Comparison of ENCODE assay signal across 23 cellular contexts in the genomic region with DNA sequence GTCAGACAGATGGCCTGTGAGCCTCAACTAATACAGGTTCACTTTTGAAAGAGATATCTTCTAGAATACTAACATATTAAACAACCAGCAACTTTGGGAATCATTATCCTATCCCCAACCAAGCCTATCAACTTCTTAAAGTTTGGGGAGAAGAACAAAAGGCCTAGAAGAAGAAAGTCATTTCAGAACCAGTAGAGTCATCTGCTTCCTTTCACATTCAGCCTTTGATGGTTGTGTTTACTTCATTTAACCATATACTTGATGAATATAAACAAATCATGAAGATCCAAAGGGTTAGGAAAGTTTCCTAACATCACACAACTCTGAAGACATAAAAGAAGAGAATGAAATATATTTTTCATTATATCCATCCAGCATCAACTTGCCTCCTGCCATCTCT.
A peak's percentile ranks its signal among the peaks of the same experiment; 100 is the strongest.
DNase-seq lines count a peak whose midpoint lies in the region; ATAC-seq and TF ChIP-seq lines count a peak whose summit lies in the region.
"Had no signal": no experiment of that assay in that cellular context is flagged by ENCODE, and none has a peak within 500 bp of the region (broad histone marks: within the 10 kb centered on the region; RNA-seq: fewer than 3 reads in every experiment).

No MANE protein-coding gene starts in this region.

- no peaks in the 10 kb centered on the region for H3K36me3 Mint-ChIP-seq in activated T-helper 17 cell treated with anti-CD3 and anti-CD28 coated beads, Interleukin-2, amount 50 U/mL, for 72 hours (ENCODE audit: low read depth)
- peaks cover 8% of the 10 kb centered on the region for H3K36me3 Mint-ChIP-seq in nephron (ENCODE audit: low read depth)
- H3K36me3 Mint-ChIP-seq: CD8-positive, alpha-beta memory T cell had no signal

- no peak overlapping the region for H3K27ac ChIP-seq in ovary
- H3K27ac ChIP-seq: A549; BLaER1 treated with 17β-estradiol and CSF1 and Interleukin-3, amounts not matched to agents 10 nM and 100 nM; GM23248 had no signal

- peaks cover 4% of the 10 kb centered on the region for H3K4me1 Mint-ChIP-seq in activated T-helper 17 cell treated with anti-CD3 and anti-CD28 coated beads, Interleukin-2, amount 50 U/mL, for 72 hours
- H3K4me1 Mint-ChIP-seq in nephron: peaks cover 13% of the 10 kb centered on the region
- H3K4me1 Mint-ChIP-seq: CD8-positive, alpha-beta memory T cell had no signal

- H3K36me3 ChIP-seq in ovary: no peaks in the 10 kb centered on the region
- H3K36me3 ChIP-seq: BE2C; BLaER1 treated with 17β-estradiol and CSF1 and Interleukin-3, amounts not matched to agents 10 nM and 100 nM had no signal

- no peaks in the 10 kb centered on the region for H3K9me3 ChIP-seq in ovary
- H3K9me3 ChIP-seq: A549; BE2C; BLaER1 treated with 17β-estradiol and CSF1 and Interleukin-3, amounts not matched to agents 10 nM and 100 nM had no signal

- no peaks in the 10 kb centered on the region for H3K4me1 ChIP-seq in ovary (ENCODE audit: insufficient read depth)
- H3K4me1 ChIP-seq: BE2C had no signal

- no peak for TF ChIP-seq POLR2A in ovary (IDR thresholded peaks at IDR 0.05)

- intact Hi-C loops in ovary (cut with DNase I): no loop called here

- DNase-seq in activated T-cell treated with anti-CD3 and anti-CD28 coated beads, Interleukin-2, amount 50 U/mL, for 1 hour: no peak
- DNase-seq in pons (ENCODE audit: low spot score) (no peak), ovary (no peak)
- no peak for DNase-seq in activated CD4-positive, alpha-beta T cell treated with anti-CD3 and anti-CD28 coated beads, Interleukin-2, amount 50 U/mL, for 48 hours
- DNase-seq: 8988T; ACHN; AML-193; BE2C; CD4-positive, alpha-beta T cell; CD8-positive, alpha-beta memory T cell; DMS 273 treated with DMSO at 0.1 percent for 48 hours; DMS53; DND-41; GM23248; H7; HCEC 1CT had no signal

- H3K9me3 Mint-ChIP-seq in activated T-helper 17 cell treated with anti-CD3 and anti-CD28 coated beads, Interleukin-2, amount 50 U/mL, for 72 hours: no peaks in the 10 kb centered on the region
- no peaks in the 10 kb centered on the region for H3K9me3 Mint-ChIP-seq in nephron
- H3K9me3 Mint-ChIP-seq: CD4-positive, alpha-beta T cell; CD8-positive, alpha-beta memory T cell had no signal

- ATAC-seq in GM18868 (IDR thresholded peaks at IDR 0.05; ENCODE audit: unreplicated experiment): peak; percentile 83
- ATAC-seq in HG02610 (IDR thresholded peaks at IDR 0.05; ENCODE audit: unreplicated experiment): peak; percentile 85
- peak; percentile 44 for ATAC-seq in activated T-helper 17 cell treated with anti-CD3 and anti-CD28 coated beads, Interleukin-2, amount 50 U/mL, for 72 hours (replicated peaks)
- ATAC-seq: A549 had no signal

- no peak for TF ChIP-seq CTCF in nephron (IDR thresholded peaks at IDR 0.05; ENCODE audit: unreplicated experiment in 3 of 3)
- TF ChIP-seq CTCF in ovary (IDR thresholded peaks at IDR 0.05): no peak

- H3K27me3 ChIP-seq in ovary: no peaks in the 10 kb centered on the region
- H3K27me3 ChIP-seq: BE2C; BLaER1 treated with 17β-estradiol and CSF1 and Interleukin-3, amounts not matched to agents 10 nM and 100 nM had no signal

- TF ChIP-seq EP300 in ovary (IDR thresholded peaks at IDR 0.05): no peak

- H3K27ac Mint-ChIP-seq in activated T-helper 17 cell treated with anti-CD3 and anti-CD28 coated beads, Interleukin-2, amount 50 U/mL, for 72 hours: no peak overlapping the region
- peak overlapping the region in 2 of 3 experiments; percentile 2 to 5 for H3K27ac Mint-ChIP-seq in nephron
- H3K27ac Mint-ChIP-seq: CD4-positive, alpha-beta T cell; CD8-positive, alpha-beta memory T cell had no signal

- H3K27me3 Mint-ChIP-seq in activated T-helper 17 cell treated with anti-CD3 and anti-CD28 coated beads, Interleukin-2, amount 50 U/mL, for 72 hours: peaks cover 5% of the 10 kb centered on the region
- H3K27me3 Mint-ChIP-seq in nephron (ENCODE audit: low read depth): no peaks in the 10 kb centered on the region

- no peak overlapping the region for H3K4me3 ChIP-seq in ovary
- H3K4me3 ChIP-seq: A549; BLaER1 treated with 17β-estradiol and CSF1 and Interleukin-3, amounts not matched to agents 10 nM and 100 nM; GM23248 had no signal

- H3K4me3 Mint-ChIP-seq in activated T-helper 17 cell treated with anti-CD3 and anti-CD28 coated beads, Interleukin-2, amount 50 U/mL, for 72 hours: no peak overlapping the region
- no peak overlapping the region for H3K4me3 Mint-ChIP-seq in nephron
- H3K4me3 Mint-ChIP-seq: CD14-positive monocyte; CD4-positive, alpha-beta T cell; CD8-positive, alpha-beta memory T cell had no signal
